In the genomic region with DNA sequence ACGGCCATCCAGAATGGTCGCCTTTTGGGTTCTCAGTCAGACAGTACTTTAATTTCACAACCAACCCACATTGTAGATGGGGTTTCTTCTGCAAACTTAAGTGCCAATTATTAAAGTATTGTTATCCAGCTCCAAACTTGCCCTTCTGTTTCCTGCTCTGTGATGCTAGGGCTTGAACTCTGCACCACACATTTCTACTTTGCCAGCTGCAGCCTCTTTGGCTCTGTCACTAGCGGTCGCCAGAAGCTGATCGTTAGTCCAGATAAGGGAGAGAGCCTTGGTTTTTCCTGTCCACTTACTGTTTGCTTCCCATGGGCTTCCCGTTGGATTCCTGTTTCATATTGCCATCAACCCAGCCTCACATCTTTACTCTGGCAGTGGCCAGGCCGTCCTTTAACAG, we compare ENCODE assay signal across 29 cellular contexts.
"Had no signal": no experiment of that assay in that cellular context is flagged by ENCODE, and none has a peak within 500 bp of the region (broad histone marks: within the 10 kb centered on the region; RNA-seq: fewer than 3 reads in every experiment).

No MANE protein-coding gene starts in this region.

- ATAC-seq: effector memory CD8-positive, alpha-beta T cell; esophagus mucosa; gastrocnemius medialis; heart right ventricle; left cardiac atrium; left lung; naive thymus-derived CD4-positive, alpha-beta T cell; right lobe of liver; stimulated activated naive B cell treated with anti-CD40 and anti-IgM and Interleukin-4, amounts not matched to agents 10 μg/mL and 1 μg/mL and 100 μg/mL, for 72 hours had no signal

- H3K36me3 ChIP-seq: gastrocnemius medialis, heart right ventricle, left lung, neural progenitor cell, right lobe of liver, thoracic aorta, tibial nerve, upper lobe of left lung had no signal

- H3K4me3 Mint-ChIP-seq: effector memory CD8-positive, alpha-beta T cell; naive thymus-derived CD4-positive, alpha-beta T cell; nephron; neural progenitor cell; stimulated activated naive B cell treated with anti-CD40 and anti-IgM and Interleukin-4, amounts not matched to agents 10 μg/mL and 1 μg/mL and 100 μg/mL, for 72 hours; stimulated activated naive CD8-positive, alpha-beta T cell treated with anti-CD3 and anti-CD28 coated beads, Interleukin-15, Interleukin-2, amounts not matched to agents 100 ng/mL and 50 ng/mL, for 24 hours had no signal

- H3K9me3 ChIP-seq: gastrocnemius medialis, left lung, right lobe of liver, thoracic aorta, tibial nerve, upper lobe of left lung had no signal

- H3K27ac ChIP-seq: coronary artery, gastrocnemius medialis, heart right ventricle, left lung, neural progenitor cell, parathyroid adenoma, right lobe of liver, thoracic aorta, tibial nerve, upper lobe of left lung had no signal

- H3K27ac Mint-ChIP-seq: effector memory CD8-positive, alpha-beta T cell; naive thymus-derived CD4-positive, alpha-beta T cell; nephron; neural progenitor cell; progenitor cell of endocrine pancreas; stimulated activated naive B cell treated with anti-CD40 and anti-IgM and Interleukin-4, amounts not matched to agents 10 μg/mL and 1 μg/mL and 100 μg/mL, for 72 hours; stimulated activated naive CD8-positive, alpha-beta T cell treated with anti-CD3 and anti-CD28 coated beads, Interleukin-15, Interleukin-2, amounts not matched to agents 100 ng/mL and 50 ng/mL, for 24 hours had no signal

- H3K27me3 Mint-ChIP-seq: progenitor cell of endocrine pancreas; stimulated activated naive CD8-positive, alpha-beta T cell treated with anti-CD3 and anti-CD28 coated beads, Interleukin-15, Interleukin-2, amounts not matched to agents 100 ng/mL and 50 ng/mL, for 24 hours had no signal

- H3K79me2 ChIP-seq: parathyroid adenoma had no signal

- H3K9ac ChIP-seq: neural progenitor cell, parathyroid adenoma had no signal

- H3K4me3 ChIP-seq: coronary artery, gastrocnemius medialis, heart right ventricle, left lung, neural progenitor cell, right lobe of liver, thoracic aorta, tibial nerve, upper lobe of left lung had no signal

- DNase-seq: effector memory CD8-positive, alpha-beta T cell; foreskin fibroblast; gastrocnemius medialis; heart right ventricle; hippocampal formation; left cardiac atrium; left lung; mammary epithelial cell; mesendoderm; midbrain; naive thymus-derived CD4-positive, alpha-beta T cell; right lobe of liver; small intestine; stimulated activated CD4-positive, alpha-beta T cell treated with anti-CD3 and anti-CD28 coated beads, Interleukin-15, amount 100 ng/mL, for 24 hours; stimulated activated CD4-positive, alpha-beta T cell treated with anti-CD3 and anti-CD28 coated beads, Interleukin-2, amount 100 ng/mL, for 48 hours; stimulated activated naive B cell treated with anti-CD40 and anti-IgM and Interleukin-4, amounts not matched to agents 10 μg/mL and 1 μg/mL and 100 μg/mL, for 72 hours; upper lobe of left lung had no signal

- H3K4me1 ChIP-seq: gastrocnemius medialis, heart right ventricle, left lung, neural progenitor cell, parathyroid adenoma, right lobe of liver, tibial nerve, upper lobe of left lung had no signal

- H2AFZ ChIP-seq: neural progenitor cell, parathyroid adenoma had no signal

- H3K4me1 Mint-ChIP-seq: nephron; neural progenitor cell; stimulated activated naive B cell treated with anti-CD40 and anti-IgM and Interleukin-4, amounts not matched to agents 10 μg/mL and 1 μg/mL and 100 μg/mL, for 72 hours had no signal

- H3K4me2 ChIP-seq: neural progenitor cell had no signal

- H3K27me3 ChIP-seq: gastrocnemius medialis, left lung, neural progenitor cell, tibial nerve, upper lobe of left lung had no signal

- FAIRE-seq: endometrium, islet of Langerhans, small intestine, urothelium cell line had no signal

- H3K9me3 Mint-ChIP-seq: effector memory CD8-positive, alpha-beta T cell; stimulated activated naive CD8-positive, alpha-beta T cell treated with anti-CD3 and anti-CD28 coated beads, Interleukin-15, Interleukin-2, amounts not matched to agents 100 ng/mL and 50 ng/mL, for 24 hours had no signal

- H3K36me3 Mint-ChIP-seq: naive thymus-derived CD4-positive, alpha-beta T cell; neural progenitor cell; stimulated activated naive B cell treated with anti-CD40 and anti-IgM and Interleukin-4, amounts not matched to agents 10 μg/mL and 1 μg/mL and 100 μg/mL, for 72 hours had no signal
